ENCODE assay signal across 12 cellular contexts in genomic region chr6:36610576-36611336, GRCh38. TPM values are rescaled to one million over a fixed set of nuclear protein-coding genes. Genes with fewer than 3 reads are reported as not detected.
DNase-seq lines count a peak whose midpoint lies in the region; ATAC-seq and TF ChIP-seq lines count a peak whose summit lies in the region.
"Had no signal": no experiment of that assay in that cellular context is flagged by ENCODE, and none has a peak within 500 bp of the region (broad histone marks: within the 10 kb centered on the region; RNA-seq: fewer than 3 reads in every experiment).

No MANE protein-coding gene starts in this region.

- peaks cover 14% of the 10 kb centered on the region for H3K4me1 Mint-ChIP-seq in T-helper 2 cell treated with Interferon-gamma antibody and Interleukin-4, amounts not matched to agents 5 μg/mL and 100 μg/mL, for 36 hours (ENCODE audit: low read depth)

- no peak overlapping the region for H3K4me3 ChIP-seq in SJSA1
- no peak overlapping the region for H3K4me3 ChIP-seq in sigmoid colon
- H3K4me3 ChIP-seq: A549, body of pancreas, pancreas had no signal

- H3K27me3 Mint-ChIP-seq in T-helper 2 cell treated with Interferon-gamma antibody and Interleukin-4, amounts not matched to agents 5 μg/mL and 100 μg/mL, for 36 hours (ENCODE audit: low read depth), result no peaks in the 10 kb centered on the region

- peaks cover 84% of the 10 kb centered on the region for H3K36me3 ChIP-seq in SJSA1
- H3K36me3 ChIP-seq in sigmoid colon, result peaks cover 0 to 77% (median 21%) of the 10 kb centered on the region in 4 donors

- TF ChIP-seq CTCF in sigmoid colon (IDR thresholded peaks at IDR 0.05), result no peak

- H3K4me1 ChIP-seq in SJSA1 (replicated peaks), result peaks cover 3% of the 10 kb centered on the region
- H3K4me1 ChIP-seq in sigmoid colon, result peaks cover 0 to 37% (median 30%) of the 10 kb centered on the region in 4 donors

- no peaks in the 10 kb centered on the region for H3K27me3 ChIP-seq in SJSA1 (replicated peaks)
- no peaks in the 10 kb centered on the region for H3K27me3 ChIP-seq in sigmoid colon
- H3K27me3 ChIP-seq: body of pancreas, pancreas had no signal

- no peak overlapping the region for H3K4me3 Mint-ChIP-seq in T-helper 2 cell treated with Interferon-gamma antibody and Interleukin-4, amounts not matched to agents 5 μg/mL and 100 μg/mL, for 36 hours

- intact Hi-C loops in sigmoid colon (cut with DNase I), result no loop called here

- no peak for TF ChIP-seq EP300 in sigmoid colon (IDR thresholded peaks at IDR 0.05)

- no peaks in the 10 kb centered on the region for H3K9me3 ChIP-seq in SJSA1 (replicated peaks)
- H3K9me3 ChIP-seq in sigmoid colon, result no peaks in the 10 kb centered on the region
- H3K9me3 ChIP-seq: A549, body of pancreas, pancreas had no signal

- TF ChIP-seq POLR2A in sigmoid colon (IDR thresholded peaks at IDR 0.05), result no peak
- no peak for TF ChIP-seq POLR2A in GM18505 (IDR thresholded peaks at IDR 0.05; ENCODE audit: borderline replicate concordance, extremely low read depth, insufficient read depth, insufficient read length)

- peak overlapping the region; percentile 18 for H3K27ac Mint-ChIP-seq in T-helper 2 cell treated with Interferon-gamma antibody and Interleukin-4, amounts not matched to agents 5 μg/mL and 100 μg/mL, for 36 hours

- peak overlapping the region; percentile 22 for H3K27ac ChIP-seq in SJSA1
- peak overlapping the region; percentile 83 for H3K27ac ChIP-seq in epithelial cell of prostate
- peak overlapping the region in 1 of 4 donors; percentile 9 for H3K27ac ChIP-seq in sigmoid colon
- H3K27ac ChIP-seq: A549, pancreas had no signal

- WGBS in sigmoid colon, 2 donors, result 42 to 76% methylated on average over 3 of the region's 3 CpGs

- DNase-seq in T-helper 2 cell treated with Interferon-gamma antibody and Interleukin-4, amounts not matched to agents 5 μg/mL and 100 μg/mL, for 36 hours (ENCODE audit: low spot score), result no peak
- DNase-seq in T-helper 2 cell, result no peak
- DNase-seq in SJSA1 (ENCODE audit: low read depth in 1 of 2, low spot score in 2 of 2), result no peak
- no peak for DNase-seq in epithelial cell of prostate (ENCODE audit: low read depth, low spot score)
- peak; percentile 26 for DNase-seq in sigmoid colon
- no peak for DNase-seq in stimulated activated CD4-positive, alpha-beta T cell treated with anti-CD3 and anti-CD28 coated beads, Interleukin-4, amount 100 ng/mL, for 1 hour
- DNase-seq: activated CD4-positive, alpha-beta T cell treated with anti-CD3 and anti-CD28 coated beads, Interleukin-2, amount 50 U/mL, for 1 hour; body of pancreas had no signal

- no peak for ATAC-seq in GM18867 (IDR thresholded peaks at IDR 0.05; ENCODE audit: unreplicated experiment)
- ATAC-seq in GM18505 (IDR thresholded peaks at IDR 0.05; ENCODE audit: unreplicated experiment), result no peak
- ATAC-seq: body of pancreas, pancreas had no signal

- no peaks in the 10 kb centered on the region for H3K9me3 Mint-ChIP-seq in T-helper 2 cell treated with Interferon-gamma antibody and Interleukin-4, amounts not matched to agents 5 μg/mL and 100 μg/mL, for 36 hours

- H3K36me3 Mint-ChIP-seq in T-helper 2 cell treated with Interferon-gamma antibody and Interleukin-4, amounts not matched to agents 5 μg/mL and 100 μg/mL, for 36 hours (ENCODE audit: low read depth), result peaks cover 69% of the 10 kb centered on the region

RNA-seq across cellular contexts. Expression of gene SRSF3, which starts 16.6 kb away (rescaled TPM):
- 351 and 398 TPM in 2 replicates for total RNA-seq in SJSA1 (2014; rRNA removed; shearing (Covaris generic))
- total RNA-seq in sigmoid colon, result 100 to 1,000 TPM; 101 to 168 (median 122) TPM
- polyA plus RNA-seq in sigmoid colon, result 100 to 1,000 TPM; 144 to 292 (median 165) TPM
